Comparison of ENCODE assay signal across 8 cellular contexts in genomic region chr15:74696398-74696729, GRCh38. TPM values are rescaled to one million over a fixed set of nuclear protein-coding genes. Genes with fewer than 3 reads are reported as not detected.
A peak's percentile ranks its signal among the peaks of the same experiment; 100 is the strongest.
DNase-seq lines count a peak whose midpoint lies in the region; ATAC-seq, FAIRE-seq and TF ChIP-seq lines count a peak whose summit lies in the region.

No MANE protein-coding gene starts in this region.

- BruUV-seq in MCF 10A (replicated peaks; lab: Mats Ljungman, UMichigan): TSS peak; percentile 83

- no peaks in the 10 kb centered on the region for H3K36me3 ChIP-seq in mucosa of rectum (ENCODE audit: control insufficient read depth in 2 of 2, insufficient read depth in 2 of 2, low read length in 2 of 2)

- peak overlapping the region; percentile 99 for H3K27ac Mint-ChIP-seq in MCF 10A (ENCODE audit: low read depth, unreplicated experiment)

- 14% methylated on average over 5 of the region's 10 CpGs for WGBS in A549 (ENCODE audit: missing lambda C conversion rate)

- no peak for TF ChIP-seq EP300 in A549 (IDR thresholded peaks at IDR 0.05)

- peak overlapping the region; percentile 95 for H3K4me3 Mint-ChIP-seq in MCF 10A (ENCODE audit: unreplicated experiment)

- peak overlapping the region; percentile 94 for H3K4me2 ChIP-seq in A549

- TF ChIP-seq POLR2A in A549 (IDR thresholded peaks at IDR 0.05; ENCODE audit: low read length): no peak

- POLR2A ChIA-PET in A549 (lab: Yijun Ruan, JAX): no interaction called here
- POLR2A ChIA-PET in MCF 10A (lab: Yijun Ruan, JAX): interaction anchor here (0.5 to 1.5 kb wide), 4 partner anchors 10 to 345 kb away, joined by 3 to 7 read pairs (median 3); no protein-coding TSS in a partner anchor

- DNase-seq in A549 (ENCODE audit: low read depth in 1 of 2, low spot score in 1 of 2): no peak
- no peak for DNase-seq in MCF 10A (ENCODE audit: unreplicated experiment)
- DNase-seq in RCC 7860 (ENCODE audit: low spot score): no peak
- no peak for DNase-seq in stimulated activated naive CD4-positive, alpha-beta T cell treated with Interleukin-2 at 50 U/mL for 16 hours (lab: John Stamatoyannopoulos, UW)

- TF ChIP-seq RAD21 in A549 (conservative IDR thresholded peaks at IDR 0.05 in 1 of 2, IDR thresholded peaks at IDR 0.05 in 1 of 2): no peak

- no peak for TF ChIP-seq CTCF in A549 (IDR thresholded peaks at IDR 0.05)
- no peak for TF ChIP-seq CTCF in MCF 10A (IDR thresholded peaks at IDR 0.05; ENCODE audit: unreplicated experiment)

- H3K27me3 ChIP-seq in mucosa of rectum (ENCODE audit: control insufficient read depth in 2 of 2, insufficient read depth in 2 of 2, low read length in 2 of 2): no peaks in the 10 kb centered on the region

- CTCF ChIA-PET in A549 (lab: Yijun Ruan, JAX): interaction anchor here (2.1 kb wide), 1 partner anchor 62 kb away, joined by 4 read pairs; no protein-coding TSS in a partner anchor
- CTCF ChIA-PET in MCF 10A (lab: Yijun Ruan, JAX): interaction anchor here (0.8 to 2.5 kb wide), 2 partner anchors 73 to 329 kb away, joined by 5 to 7 read pairs; no protein-coding TSS in a partner anchor

- H3K27ac ChIP-seq in A549 (peak overlapping the region; percentile 88 to 90), mucosa of rectum (ENCODE audit: low read depth in 2 of 2, low read length in 2 of 2) (peak overlapping the region in 1 of 2 donors; percentile 77)

- H3K4me3 ChIP-seq in A549: peak overlapping the region; percentile 71
- peak overlapping the region; percentile 91 to 98 for H3K4me3 ChIP-seq in mucosa of rectum (ENCODE audit: low read length in 2 of 2)

- H3K9me3 ChIP-seq in A549 (no peaks in the 10 kb centered on the region), mucosa of rectum (ENCODE audit: control insufficient read depth in 2 of 2, low read length in 2 of 2) (no peaks in the 10 kb centered on the region)

- peaks cover 11% of the 10 kb centered on the region for H3K27me3 Mint-ChIP-seq in MCF 10A (ENCODE audit: insufficient read depth, unreplicated experiment)

- FAIRE-seq in A549 (lab: Jason Lieb, UNC) (no peak), RCC 7860 (lab: Jason Lieb, UNC) (no peak)

- ATAC-seq in A549 (peak in 1 of 2 experiments; percentile 50; a peak in 3 of 6 replicates), HG03280 (IDR thresholded peaks at IDR 0.05; ENCODE audit: unreplicated experiment) (peak; percentile 13), GM18907 (IDR thresholded peaks at IDR 0.05; ENCODE audit: unreplicated experiment) (no peak), GM18511 (IDR thresholded peaks at IDR 0.05; ENCODE audit: unreplicated experiment) (no peak)

- intact Hi-C loops in MCF 10A (cut with micrococcal nuclease): no loop called here

- H3K4me1 Mint-ChIP-seq in MCF 10A (ENCODE audit: insufficient read depth, unreplicated experiment): no peaks in the 10 kb centered on the region

- peak overlapping the region; percentile 85 to 86 for H3K9ac ChIP-seq in mucosa of rectum (ENCODE audit: low read depth in 1 of 2, low read length in 2 of 2)

- H3K36me3 Mint-ChIP-seq in MCF 10A (ENCODE audit: insufficient read depth, unreplicated experiment): peaks cover 12% of the 10 kb centered on the region

- H3K9me3 Mint-ChIP-seq in MCF 10A (ENCODE audit: unreplicated experiment): no peaks in the 10 kb centered on the region

- H3K4me1 ChIP-seq in A549 (peaks cover 15% of the 10 kb centered on the region; the same call in 1 of the 3 replicates), mucosa of rectum (ENCODE audit: control insufficient read depth in 2 of 2, insufficient read depth in 2 of 2, low read length in 2 of 2) (peaks cover 8% of the 10 kb centered on the region in 2 donors)

TF ChIP-seq in A549, 52 proteins besides CTCF, POLR2A, EP300 and RAD21:
- TF ChIP-seq ATOH8 (CRISPR knock-in tag; IDR thresholded peaks at IDR 0.05; ENCODE audit: low read depth): no peak
- TF ChIP-seq REST (IDR thresholded peaks at IDR 0.05): no peak
- no peak for TF ChIP-seq GATA3 (IDR thresholded peaks at IDR 0.05; ENCODE audit: borderline replicate concordance)
- no peak for TF ChIP-seq NR3C1 (IDR thresholded peaks at IDR 0.05)
- no peak for TF ChIP-seq SREBF2 (IDR thresholded peaks at IDR 0.05)
- no peak for TF ChIP-seq SMC3 (IDR thresholded peaks at IDR 0.05)

RNA-seq across cellular contexts. Expression of gene EDC3, which starts 0.5 kb away (rescaled TPM):
- polyA plus RNA-seq in A549 (2011; rRNA removed): 23.2 and 31.2 TPM in 2 replicates
- polyA plus RNA-seq in A549 (2012; cell fraction: cytosol; rRNA removed): 18.4 and 21.3 TPM in 2 replicates
- 31.0 and 34.5 TPM in 2 replicates for polyA plus RNA-seq in A549 (2012; cell fraction: nucleus; rRNA removed)
- 17.7 to 24.1 TPM (median 23.4 TPM) in 3 replicates for polyA plus RNA-seq in A549 (2017; fragmentation: RNase III; extraction: RNeasy Plus Mini Kit Qiagen cat#74134 plus additional on column Dnase treatment)
- polyA minus RNA-seq in A549 (2011; rRNA and poly(A)+ RNA removed): 48.8 and 53.9 TPM in 2 replicates
- total RNA-seq in MCF 10A (2022): 42.8 and 53.3 TPM in 2 replicates

RNA-seq across cellular contexts. Expression of gene CYP1A1, which starts 29.0 kb away (rescaled TPM):
- polyA plus RNA-seq in A549 (2011; rRNA removed) (0.22 and 0.25 TPM in 2 replicates), A549 (2017; fragmentation: RNase III; extraction: RNeasy Plus Mini Kit Qiagen cat#74134 plus additional on column Dnase treatment) (0.46 to 0.62 TPM (median 0.50 TPM) in 3 replicates)
- polyA plus RNA-seq in A549 (2012; cell fraction: cytosol; rRNA removed): 0.78 and 0.89 TPM in 2 replicates
- 1.1 and 1.3 TPM in 2 replicates for polyA plus RNA-seq in A549 (2012; cell fraction: nucleus; rRNA removed)
- polyA minus RNA-seq in A549 (2011; rRNA and poly(A)+ RNA removed): 0.17 and 0.29 TPM in 2 replicates
- not detected in 2 replicates for total RNA-seq in MCF 10A (2022)

RNA-seq across cellular contexts. Expression of gene CYP1A2, which starts 52.3 kb away (rescaled TPM):
- not detected in 2 replicates for polyA plus RNA-seq in A549 (2011; rRNA removed)
- not detected in 2 replicates for polyA plus RNA-seq in A549 (2012; cell fraction: cytosol; rRNA removed)
- not detected in 2 replicates for polyA plus RNA-seq in A549 (2012; cell fraction: nucleus; rRNA removed)
- polyA plus RNA-seq in A549 (2017; fragmentation: RNase III; extraction: RNeasy Plus Mini Kit Qiagen cat#74134 plus additional on column Dnase treatment): not detected in 3 replicates
- not detected in 2 replicates for polyA minus RNA-seq in A549 (2011; rRNA and poly(A)+ RNA removed)
- not detected in 2 replicates for total RNA-seq in MCF 10A (2022)
